10 cellular contexts compared by ENCODE assay signal in genomic region chr1:55893155-55893554, GRCh38.
DNase-seq lines count a peak whose midpoint lies in the region; ATAC-seq and TF ChIP-seq lines count a peak whose summit lies in the region.
"Had no signal": no experiment of that assay in that cellular context is flagged by ENCODE, and none has a peak within 500 bp of the region (broad histone marks: within the 10 kb centered on the region; RNA-seq: fewer than 3 reads in every experiment).

No MANE protein-coding gene starts in this region.

- CTCF ChIA-PET in A673 (lab: Charles Lee) (no interaction called here), OCI-LY7 (lab: Charles Lee; ENCODE audit: unreplicated experiment) (no interaction called here)

- H3K4me3 ChIP-seq in A673 (ENCODE audit: low read depth, low read length, poor library complexity, severe bottlenecking) (no peak overlapping the region), OCI-LY7 (ENCODE audit: low read depth, low read length, poor library complexity, severe bottlenecking) (no peak overlapping the region), fibroblast of villous mesenchyme (ENCODE audit: low read depth, low read length) (no peak overlapping the region)
- H3K4me3 ChIP-seq: ovary had no signal

- H3K9me2 ChIP-seq in OCI-LY7 (ENCODE audit: insufficient read depth, low read length) = no peaks in the 10 kb centered on the region

- DNase-seq in A673 (ENCODE audit: low spot score) = peak; percentile 57
- peak; percentile 12 for DNase-seq in OCI-LY7 (ENCODE audit: low spot score)
- DNase-seq in fibroblast of villous mesenchyme (ENCODE audit: low read depth) = peak; percentile 73
- DNase-seq in NCI-H524 treated with DMSO at 0.1 percent for 48 hours (lab: John Stamatoyannopoulos, UW) = no peak
- DNase-seq in Right ventricle myocardium superior = no peak
- no peak for DNase-seq in NCI-H446 treated with DMSO at 0.1 percent for 48 hours (lab: John Stamatoyannopoulos, UW)
- DNase-seq: activated naive CD8-positive, alpha-beta T cell treated with anti-CD3 and anti-CD28 coated beads, Interleukin-2, amount 10 ng/mL, durations not matched to agents 7 days and 5 days; ovary had no signal

- H3K27me3 ChIP-seq in A673 (replicated peaks; ENCODE audit: insufficient read depth, low read depth, low read length, poor library complexity) = peaks cover 3% of the 10 kb centered on the region
- H3K27me3 ChIP-seq: ovary had no signal

- POLR2A ChIA-PET in A673 (lab: Charles Lee; ENCODE audit: low non-redundant PET) (no interaction called here), OCI-LY7 (lab: Charles Lee) (no interaction called here)

- ATAC-seq in GM21515 (IDR thresholded peaks at IDR 0.05; ENCODE audit: unreplicated experiment) (peak; percentile 59), Right ventricle myocardium superior (ENCODE audit: poor library complexity) (no peak), HG03025 (IDR thresholded peaks at IDR 0.05; ENCODE audit: low FRiP score, unreplicated experiment) (no peak)

- no TSS peak for BruUV-seq in A673 (replicated peaks; lab: Mats Ljungman, UMichigan)
- BruUV-seq in OCI-LY7 (replicated peaks; lab: Mats Ljungman, UMichigan) = no TSS peak

- H3K4me2 ChIP-seq in OCI-LY7 (ENCODE audit: low read length) = no peak overlapping the region

- H3K9me3 ChIP-seq in A673 (ENCODE audit: low read depth, low read length, poor library complexity, severe bottlenecking) = no peaks in the 10 kb centered on the region
- H3K9me3 ChIP-seq in OCI-LY7 (ENCODE audit: low read length) = no peaks in the 10 kb centered on the region
- H3K9me3 ChIP-seq: ovary had no signal

- H2AFZ ChIP-seq in OCI-LY7 (ENCODE audit: low read length) = no peak overlapping the region

- H4K20me1 ChIP-seq in OCI-LY7 (ENCODE audit: insufficient read depth, low read length) = no peaks in the 10 kb centered on the region

- TF ChIP-seq CTCF in A673 (conservative IDR thresholded peaks at IDR 0.05; ENCODE audit: low read depth, low read length) (peak; percentile 63), OCI-LY7 (conservative IDR thresholded peaks at IDR 0.05; ENCODE audit: low read length) (peak; percentile 71), fibroblast of villous mesenchyme (IDR thresholded peaks at IDR 0.05; ENCODE audit: insufficient read depth, low read depth, low read length) (peak; percentile 55)

- intact Hi-C loops in A673 (cut with micrococcal nuclease; ENCODE audit: unreplicated experiment) = loop anchor here (10.0 kb wide), 1 partner anchor 518 kb away; no protein-coding TSS in a partner anchor
- intact Hi-C loops in OCI-LY7 (cut with micrococcal nuclease; ENCODE audit: unreplicated experiment) = no loop called here
- intact Hi-C loops in Right ventricle myocardium superior (cut with DNase I) = no loop called here

- H3K36me3 ChIP-seq in A673 (ENCODE audit: insufficient read depth, low read length, poor library complexity, severe bottlenecking) (no peaks in the 10 kb centered on the region), OCI-LY7 (ENCODE audit: insufficient read depth, low read length) (no peaks in the 10 kb centered on the region)
- H3K36me3 ChIP-seq: ovary had no signal

- no peaks in the 10 kb centered on the region for H3K4me1 ChIP-seq in A673 (ENCODE audit: insufficient read depth, low read length, poor library complexity, severe bottlenecking)
- no peaks in the 10 kb centered on the region for H3K4me1 ChIP-seq in OCI-LY7 (ENCODE audit: insufficient read depth, low read length, poor library complexity, severe bottlenecking)

- H3K27ac ChIP-seq in A673 (ENCODE audit: low read depth, low read length, poor library complexity, severe bottlenecking) = no peak overlapping the region
- H3K27ac ChIP-seq in OCI-LY7 (ENCODE audit: low read depth, low read length, poor library complexity, severe bottlenecking) = no peak overlapping the region
- H3K27ac ChIP-seq: ovary had no signal

- H3K79me2 ChIP-seq in OCI-LY7 (ENCODE audit: insufficient read depth, low read depth, low read length) = no peaks in the 10 kb centered on the region

Comparison
In these comparisons a context has a peak if more than half of its experiments do, and no peak if none do; other contexts are left out.
1. DNase-seq: peak in A673 (single experiment), OCI-LY7 (single experiment) and fibroblast of villous mesenchyme (single experiment); none in NCI-H524 treated with DMSO at 0.1 percent for 48 hours (single experiment), Right ventricle myocardium superior (single experiment) and NCI-H446 treated with DMSO at 0.1 percent for 48 hours (single experiment).
2. Peak in every context shown above with its lines, with median percentiles within 50 percentile points of each other: CTCF ChIP-seq.